Comparison of ENCODE assay signal across 9 cellular contexts in the genomic region with DNA sequence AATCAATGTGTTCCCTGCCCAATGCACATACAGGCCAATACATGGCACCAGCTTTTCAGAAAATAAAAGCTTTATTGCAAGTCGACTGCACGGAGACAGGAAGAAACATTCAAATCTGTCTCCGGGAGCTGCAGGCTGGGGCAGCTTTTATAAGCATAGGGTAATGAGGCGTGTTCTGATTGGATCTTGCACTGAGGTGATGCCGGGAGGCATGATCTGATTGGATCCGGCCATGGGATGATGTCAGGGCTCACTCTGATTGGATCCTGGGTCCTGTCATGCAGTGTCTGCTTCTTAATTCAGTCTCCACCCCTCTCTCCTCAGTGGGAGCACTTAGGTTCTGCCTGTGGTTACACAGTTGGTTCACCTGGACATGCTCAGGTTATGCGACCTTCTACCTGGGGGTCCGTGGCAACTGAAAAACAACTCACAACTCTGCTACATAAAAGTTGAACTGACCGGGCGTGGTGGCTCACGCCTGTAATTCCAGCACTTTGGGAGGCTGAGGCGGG. TPM values are rescaled to one million over a fixed set of nuclear protein-coding genes. Genes with fewer than 3 reads are reported as not detected.
A peak's percentile ranks its signal among the peaks of the same experiment; 100 is the strongest.
DNase-seq lines count a peak whose midpoint lies in the region; ATAC-seq and TF ChIP-seq lines count a peak whose summit lies in the region.
"Had no signal": no experiment of that assay in that cellular context is flagged by ENCODE, and none has a peak within 500 bp of the region (broad histone marks: within the 10 kb centered on the region; RNA-seq: fewer than 3 reads in every experiment).

No MANE protein-coding gene starts in this region.

- no peak overlapping the region for H4K8ac ChIP-seq in IMR-90 (ENCODE audit: low read depth in 2 of 2, low read length in 2 of 2)

- in situ Hi-C loops in IMR-90 (cut with MboI; ENCODE audit: low sequenced_read_pairs) = no loop called here

- no peak overlapping the region for H4K5ac ChIP-seq in IMR-90 (ENCODE audit: low read depth, low read length)

- no peaks in the 10 kb centered on the region for H3K9me1 ChIP-seq in IMR-90 (ENCODE audit: insufficient read depth, low read length)

- no peak overlapping the region for H2AK9ac ChIP-seq in IMR-90 (replicated peaks; ENCODE audit: low read depth, low read length, poor library complexity)

- no peak for TF ChIP-seq RAD21 in IMR-90 (IDR thresholded peaks at IDR 0.05; ENCODE audit: low read length)

- H3K4me1 ChIP-seq in IMR-90 (ENCODE audit: control insufficient read depth, insufficient read depth, low read length) = peaks cover 2% of the 10 kb centered on the region; the same call in 1 of the 2 replicates
- no peaks in the 10 kb centered on the region for H3K4me1 ChIP-seq in mucosa of descending colon (ENCODE audit: low read depth)

- H2BK20ac ChIP-seq in IMR-90 (ENCODE audit: low read depth, low read length) = no peak overlapping the region

- H3K27ac ChIP-seq in IMR-90 (ENCODE audit: insufficient read depth, low read length) (no peak overlapping the region), SK-N-MC (peak overlapping the region; percentile 98)

- no peak overlapping the region for H2AK5ac ChIP-seq in IMR-90 (ENCODE audit: low read depth, low read length)

- H2BK5ac ChIP-seq in IMR-90 (ENCODE audit: low read depth, low read length, poor library complexity, severe bottlenecking) = no peak overlapping the region

- 17% methylated on average over 3 of the region's 12 CpGs; no CpG with 5 or more reads in 1 of the 2 experiments for WGBS in IMR-90 (ENCODE audit: extremely low coverage in 2 of 2, insufficient read length in 1 of 2), 2 experiments

- no peak overlapping the region for H3K4me3 ChIP-seq in IMR-90 (ENCODE audit: insufficient read depth, low read depth, low read length)
- no peak overlapping the region for H3K4me3 ChIP-seq in SK-N-MC
- no peak overlapping the region for H3K4me3 ChIP-seq in mucosa of descending colon

- no peaks in the 10 kb centered on the region for H3K27me3 ChIP-seq in IMR-90 (ENCODE audit: control insufficient read depth, insufficient read depth, low read length)

- H3K9me3 ChIP-seq in IMR-90 (ENCODE audit: control insufficient read depth, insufficient read depth, low read length) = no peaks in the 10 kb centered on the region
- no peaks in the 10 kb centered on the region for H3K9me3 ChIP-seq in SK-N-MC (ENCODE audit: low read depth, low read length)
- H3K9me3 ChIP-seq in mucosa of descending colon = no peaks in the 10 kb centered on the region

- no peak overlapping the region for H3K18ac ChIP-seq in IMR-90 (ENCODE audit: low read depth, low read length)

- dilution Hi-C loops in IMR-90 (cut with HindIII; ENCODE audit: low sequenced_read_pairs, unreplicated experiment) = no loop called here

- H2AFZ ChIP-seq in IMR-90 (replicated peaks; ENCODE audit: low read length, poor library complexity) = peak overlapping the region; percentile 32

- no peak overlapping the region for H3K23ac ChIP-seq in IMR-90 (ENCODE audit: low read depth, low read length)

- ATAC-seq in IMR-90 (ENCODE audit: low read depth) (no peak), mucosa of descending colon (peak; percentile 46), HG03097 (IDR thresholded peaks at IDR 0.05; ENCODE audit: low FRiP score, unreplicated experiment) (no peak), GM21447 (IDR thresholded peaks at IDR 0.05; ENCODE audit: unreplicated experiment) (no peak)

- H3K9ac ChIP-seq in IMR-90 (ENCODE audit: low read depth, low read length) = no peak overlapping the region
- peak overlapping the region; percentile 70 for H3K9ac ChIP-seq in SK-N-MC (ENCODE audit: insufficient read length)

- CTCF ChIA-PET in IMR-90 (lab: Yijun Ruan, JAX) = interaction anchor here (0.6 kb wide), 1 partner anchor 107 kb away, joined by 9 read pairs; no protein-coding TSS in a partner anchor

- intact Hi-C loops in IMR-90 (cut with micrococcal nuclease) = no loop called here
- intact Hi-C loops in mucosa of descending colon (cut with DNase I, micrococcal nuclease) = no loop called here

- peak; percentile 58 to 79 for DNase-seq in NCI-H524 (lab: John Stamatoyannopoulos, UW)
- no peak for DNase-seq in NCI-H524 treated with DMSO at 0.1 percent for 48 hours (lab: John Stamatoyannopoulos, UW)
- DNase-seq in IMR-90 = no peak
- no peak for DNase-seq in SK-N-MC (ENCODE audit: low read depth, low spot score)
- DNase-seq in mucosa of descending colon = no peak
- DNase-seq in NCI-H1417 treated with DMSO at 0.1 percent for 48 hours (lab: John Stamatoyannopoulos, UW) = no peak

- TF ChIP-seq POLR2A in IMR-90 (IDR thresholded peaks at IDR 0.05; ENCODE audit: low read depth, low read length) = no peak

- no peaks in the 10 kb centered on the region for H4K20me1 ChIP-seq in IMR-90 (ENCODE audit: insufficient read depth, low read length)

- H3K36me3 ChIP-seq in IMR-90 (ENCODE audit: control insufficient read depth, insufficient read depth, low read length) (no peaks in the 10 kb centered on the region), SK-N-MC (ENCODE audit: insufficient read depth, low read length) (no peaks in the 10 kb centered on the region), mucosa of descending colon (ENCODE audit: low read depth) (no peaks in the 10 kb centered on the region)

- H3K4ac ChIP-seq in IMR-90 (ENCODE audit: low read depth, low read length) = no peak overlapping the region

- H3K56ac ChIP-seq in IMR-90 (ENCODE audit: extremely low read depth, insufficient read depth, low read length) = no peak overlapping the region

- no peak overlapping the region for H2BK15ac ChIP-seq in IMR-90 (ENCODE audit: low read depth, low read length)

- no peak overlapping the region for H2BK120ac ChIP-seq in IMR-90 (ENCODE audit: low read depth, low read length)

- BruUV-seq in IMR-90 (replicated peaks; lab: Mats Ljungman, UMichigan) = no TSS peak

- no peaks in the 10 kb centered on the region for H3K79me1 ChIP-seq in IMR-90 (ENCODE audit: low read depth in 1 of 2, low read length in 2 of 2)

- H4K91ac ChIP-seq in IMR-90 (ENCODE audit: insufficient read depth, low read depth, low read length) = no peak overlapping the region

- POLR2A ChIA-PET in IMR-90 (lab: Charles Lee; ENCODE audit: unreplicated experiment) = no interaction called here

- no peak overlapping the region for H3K4me2 ChIP-seq in IMR-90 (ENCODE audit: low read depth, low read length)

- no peak overlapping the region for H3K14ac ChIP-seq in IMR-90 (replicated peaks; ENCODE audit: low read depth, low read length)

- TF ChIP-seq CTCF in IMR-90 (conservative IDR thresholded peaks at IDR 0.05; ENCODE audit: low read depth, low read length) (no peak), mucosa of descending colon (IDR thresholded peaks at IDR 0.05) (no peak)

TF ChIP-seq in IMR-90, 13 proteins besides CTCF, POLR2A, EP300 and RAD21:
- no peak for TF ChIP-seq MAZ (IDR thresholded peaks at IDR 0.05; ENCODE audit: borderline replicate concordance, low read depth, low read length)
- TF ChIP-seq USF2 (IDR thresholded peaks at IDR 0.05; ENCODE audit: low read depth, low read length) = no peak
- TF ChIP-seq MAFK (IDR thresholded peaks at IDR 0.05; ENCODE audit: low read depth, low read length) = no peak
- TF ChIP-seq BHLHE40 (IDR thresholded peaks at IDR 0.05; ENCODE audit: low read depth, low read length) = no peak
- TF ChIP-seq SMC3 (IDR thresholded peaks at IDR 0.05; ENCODE audit: low read depth, low read length) = no peak
- TF ChIP-seq FOS (IDR thresholded peaks at IDR 0.05; ENCODE audit: low read depth, low read length) = no peak
- TF ChIP-seq NFE2L2 (IDR thresholded peaks at IDR 0.05; ENCODE audit: low read depth, low read length) = no peak
- TF ChIP-seq ELK1 (IDR thresholded peaks at IDR 0.05; ENCODE audit: borderline replicate concordance, low read depth, low read length) = no peak
- no peak for TF ChIP-seq CHD1 (IDR thresholded peaks at IDR 0.05; ENCODE audit: low read depth, low read length)

RNA-seq across cellular contexts. Expression of gene FBN3, which starts 11.8 kb away (rescaled TPM):
- total RNA-seq in IMR-90 (2012; rRNA removed) = not detected in 2 replicates
- not detected in 2 replicates for polyA plus RNA-seq in IMR-90 (2012; rRNA removed)
- not detected in 2 replicates for polyA plus RNA-seq in IMR-90 (2012; cell fraction: cytosol; rRNA removed)
- under 0.01 and 0.22 TPM in 2 replicates for polyA plus RNA-seq in IMR-90 (2012; cell fraction: nucleus; rRNA removed; ENCODE audit: low replicate concordance)
- under 1 TPM in 1 of 3 donors, not detected in 2; 0.35 TPM for total RNA-seq in mucosa of descending colon
- polyA plus RNA-seq: IgD-negative memory B cell had no signal

RNA-seq across cellular contexts. Expression of gene CERS4, which starts 48.0 kb away (rescaled TPM):
- 3.2 and 3.9 TPM in 2 replicates for total RNA-seq in IMR-90 (2012; rRNA removed)
- 5.5 and 5.7 TPM in 2 replicates for polyA plus RNA-seq in IMR-90 (2012; rRNA removed)
- polyA plus RNA-seq in IMR-90 (2012; cell fraction: cytosol; rRNA removed) = 5.6 and 7.9 TPM in 2 replicates
- polyA plus RNA-seq in IMR-90 (2012; cell fraction: nucleus; rRNA removed; ENCODE audit: low replicate concordance) = 4.6 and 5.2 TPM in 2 replicates
- total RNA-seq in mucosa of descending colon = 10 to 100 TPM in 1 of 3 donors, 1 to 10 TPM in 2; 3.1 to 37.1 (median 4.2) TPM

Comparison
In these comparisons a context has a peak if more than half of its experiments do, and no peak if none do; other contexts are left out.
1. DNase-seq: peak in NCI-H524 (2 of 2); none in NCI-H524 treated with DMSO at 0.1 percent for 48 hours (single experiment), IMR-90 (single experiment), SK-N-MC (single experiment), mucosa of descending colon (0 of 3) and NCI-H1417 treated with DMSO at 0.1 percent for 48 hours (single experiment).